In the genomic region with DNA sequence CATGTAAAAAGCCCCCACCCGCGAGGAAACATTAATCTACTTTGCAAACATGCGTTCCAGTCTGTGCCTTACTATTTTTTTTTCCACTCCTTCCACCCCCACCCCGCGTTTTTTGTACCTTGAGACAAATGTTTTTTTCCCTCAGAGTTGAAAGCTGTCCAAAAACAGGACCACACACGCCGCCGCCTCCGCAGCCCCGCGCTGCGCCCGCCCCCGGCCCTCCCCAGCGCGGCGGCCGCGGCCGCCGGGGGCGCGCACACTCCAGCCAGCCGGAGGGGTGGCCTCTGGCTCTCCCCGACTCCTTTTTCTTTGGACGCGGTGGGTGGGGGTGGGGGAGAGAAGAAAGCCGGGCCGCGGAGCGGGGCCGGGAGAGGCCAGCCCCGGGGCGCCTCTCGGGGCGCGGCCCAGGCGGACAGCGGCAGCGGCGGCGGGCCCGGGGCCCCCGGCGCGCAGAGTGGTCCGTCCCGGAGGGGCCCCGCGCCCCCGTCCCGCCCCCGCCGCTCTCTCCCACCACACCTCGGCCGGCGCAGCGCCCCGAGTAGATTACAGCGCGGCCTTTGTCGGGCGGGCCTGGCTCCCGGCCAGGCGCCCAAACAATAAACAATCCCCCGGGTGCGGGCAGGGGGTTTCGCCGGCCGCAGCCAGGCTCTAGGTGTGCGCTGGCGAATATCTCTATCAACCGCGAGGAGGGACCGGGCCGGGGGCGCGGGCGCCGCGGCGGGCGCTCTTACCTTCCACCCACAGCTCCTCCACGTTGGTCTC, we compare ENCODE assay signal across 8 cellular contexts. TPM values are rescaled to one million over a fixed set of nuclear protein-coding genes. Genes with fewer than 3 reads are reported as not detected.
DNase-seq lines count a peak whose midpoint lies in the region; ATAC-seq, FAIRE-seq and TF ChIP-seq lines count a peak whose summit lies in the region.

No MANE protein-coding gene starts in this region.

- peaks cover 0 to 3% of the 10 kb centered on the region in 2 donors for H3K36me3 Mint-ChIP-seq in stimulated activated naive B cell treated with anti-CD40 and anti-IgM and Interleukin-4, amounts not matched to agents 10 μg/mL and 1 μg/mL and 100 μg/mL, for 72 hours

- H3K4me1 ChIP-seq in HUES6 (ENCODE audit: control insufficient read depth, insufficient read depth, low read length), result peaks cover 15% of the 10 kb centered on the region
- no peaks in the 10 kb centered on the region for H3K4me1 ChIP-seq in colonic mucosa
- peaks cover 28% of the 10 kb centered on the region for H3K4me1 ChIP-seq in HepG2 (ENCODE audit: insufficient read depth, low read length)

- no TSS peak for BruUV-seq in HepG2 (replicated peaks; lab: Mats Ljungman, UMichigan)

- H3K27me3 ChIP-seq in HUES6 (ENCODE audit: control insufficient read depth, insufficient read depth, low read length) (no peaks in the 10 kb centered on the region), colonic mucosa (no peaks in the 10 kb centered on the region), HepG2 (ENCODE audit: control insufficient read depth in 1 of 2, insufficient read depth in 2 of 2, low read length in 2 of 2) (no peaks in the 10 kb centered on the region; a peak in 1 of 5 replicates)

- TF ChIP-seq RAD21 in HepG2 (CRISPR knock-in tag; IDR thresholded peaks at IDR 0.05), result peak; percentile 39; the same call in 1 of the 2 replicates

- H3K4me1 Mint-ChIP-seq in stimulated activated naive B cell treated with anti-CD40 and anti-IgM and Interleukin-4, amounts not matched to agents 10 μg/mL and 1 μg/mL and 100 μg/mL, for 72 hours, result peaks cover 16 to 44% of the 10 kb centered on the region in 2 donors

- POLR2A ChIA-PET in HepG2 (lab: Yijun Ruan, JAX), result interaction anchor here (1.2 to 1.4 kb wide), 2 partner anchors 80 to 369 kb away, joined by 3 to 5 read pairs; a partner anchor contains a TSS

- H3K9me3 ChIP-seq in HUES6 (ENCODE audit: control insufficient read depth, insufficient read depth, low read depth, low read length), result no peaks in the 10 kb centered on the region
- no peaks in the 10 kb centered on the region for H3K9me3 ChIP-seq in colonic mucosa
- H3K9me3 ChIP-seq in HepG2 (ENCODE audit: low read length), result no peaks in the 10 kb centered on the region

- peak overlapping the region; percentile 90; the same call in 1 of the 2 replicates for H3K27ac ChIP-seq in HUES6 (ENCODE audit: low read depth, low read length)
- peak overlapping the region; percentile 85 for H3K27ac ChIP-seq in colonic mucosa
- H3K27ac ChIP-seq in HepG2 (ENCODE audit: extremely low read length, insufficient read depth, low read length), result peak overlapping the region; percentile 93

- peak overlapping the region; percentile 67 for H3K27ac Mint-ChIP-seq in stimulated activated naive B cell treated with anti-CD40 and anti-IgM and Interleukin-4, amounts not matched to agents 10 μg/mL and 1 μg/mL and 100 μg/mL, for 72 hours

- H3K36me3 ChIP-seq in HUES6 (ENCODE audit: control insufficient read depth, insufficient read depth, low read length), result peaks cover 20% of the 10 kb centered on the region; the same call in 1 of the 2 replicates
- no peaks in the 10 kb centered on the region for H3K36me3 ChIP-seq in colonic mucosa
- peaks cover 0 to 1% of the 10 kb centered on the region in 2 experiments; a peak in 1 of 5 replicates for H3K36me3 ChIP-seq in HepG2 (replicated peaks in 1 of 2; ENCODE audit: control insufficient read depth in 1 of 2, insufficient read depth in 2 of 2, low read length in 2 of 2)

- H3K9ac ChIP-seq in HUES6 (ENCODE audit: low read length), result peak overlapping the region; percentile 91
- H3K9ac ChIP-seq in colonic mucosa (ENCODE audit: low read depth in 2 of 2, low read length in 2 of 2), result peak overlapping the region; percentile 84 to 94
- peak overlapping the region; percentile 85 for H3K9ac ChIP-seq in HepG2 (ENCODE audit: insufficient read depth, low read depth, low read length)

- 0 out of 4 replicates have a peak, but pooled peaks of 1 of the 2 experiments have one; percentile 5 for TF ChIP-seq EP300 in HepG2 (IDR thresholded peaks at IDR 0.05; ENCODE audit: low read depth in 2 of 2, low read length in 2 of 2)
- TF ChIP-seq EP300 in HepG2 (CRISPR knock-in tag; IDR thresholded peaks at IDR 0.05; ENCODE audit: borderline replicate concordance), result no peak

- no peak for FAIRE-seq in HepG2 (lab: Jason Lieb, UNC)

- in situ Hi-C loops in HepG2 (cut with HindIII; ENCODE audit: extremely low pct_ligation_motif_present, low pct_unique_long_range_greater_than_20kb), result no loop called here

- CTCF ChIA-PET in HepG2 (lab: Yijun Ruan, JAX; ENCODE audit: low intra/inter-chr PET ratio, low total read pairs), result no interaction called here

- no peak overlapping the region for H2AFZ ChIP-seq in HepG2 (ENCODE audit: low read length)

- peak; percentile 11 for ATAC-seq in HepG2
- ATAC-seq in stimulated activated naive B cell treated with anti-CD40 and anti-IgM and Interleukin-4, amounts not matched to agents 10 μg/mL and 1 μg/mL and 100 μg/mL, for 72 hours (replicated peaks), result peak in 1 of 2 donors; percentile 2

- DNase-seq in 8988T (peak; percentile 67), SW480 (ENCODE audit: low spot score) (peak; percentile 64), colonic mucosa (peak; percentile 47), HepG2 (ENCODE audit: low spot score) (peak; percentile 70), foreskin melanocyte (no peak)
- no peak for DNase-seq in stimulated activated naive B cell treated with anti-CD40 and anti-IgM and Interleukin-4, amounts not matched to agents 10 μg/mL and 1 μg/mL and 100 μg/mL, for 72 hours

- H3K4me3 ChIP-seq in GM12875 (ENCODE audit: low read depth, low read length) (peak overlapping the region; percentile 70), HUES6 (ENCODE audit: low read depth, low read length) (peak overlapping the region; percentile 97), colonic mucosa (peak overlapping the region; percentile 66), HepG2 (replicated peaks in 1 of 3; ENCODE audit: insufficient read depth in 1 of 3, low read depth in 2 of 3, low read length in 3 of 3) (peak overlapping the region; percentile 80 to 93 (median 82))

- WGBS in HepG2 (ENCODE audit: low lambda C conversion rate), result 2% methylated on average over 26 of the region's 84 CpGs

- peaks cover 0 to 3% of the 10 kb centered on the region in 2 donors for H3K9me3 Mint-ChIP-seq in stimulated activated naive B cell treated with anti-CD40 and anti-IgM and Interleukin-4, amounts not matched to agents 10 μg/mL and 1 μg/mL and 100 μg/mL, for 72 hours

- peaks cover 51 to 86% of the 10 kb centered on the region in 2 donors for H3K27me3 Mint-ChIP-seq in stimulated activated naive B cell treated with anti-CD40 and anti-IgM and Interleukin-4, amounts not matched to agents 10 μg/mL and 1 μg/mL and 100 μg/mL, for 72 hours

- TF ChIP-seq POLR2A in HepG2 (IDR thresholded peaks at IDR 0.05; ENCODE audit: insufficient read depth in 1 of 2, low read depth in 2 of 2, low read length in 2 of 2), result no peak

- peak overlapping the region; percentile 86 to 98 for H3K4me3 Mint-ChIP-seq in stimulated activated naive B cell treated with anti-CD40 and anti-IgM and Interleukin-4, amounts not matched to agents 10 μg/mL and 1 μg/mL and 100 μg/mL, for 72 hours

- TF ChIP-seq CTCF in GM12875 (IDR thresholded peaks at IDR 0.05; ENCODE audit: borderline replicate concordance, insufficient read depth, low read depth, low read length) (no peak), colonic mucosa (IDR thresholded peaks at IDR 0.05) (no peak), HepG2 (CRISPR knock-in tag; IDR thresholded peaks at IDR 0.05) (no peak)

- peak overlapping the region; percentile 95 for H3K4me2 ChIP-seq in HepG2 (ENCODE audit: low read depth, low read length)

- H4K20me1 ChIP-seq in HepG2 (ENCODE audit: insufficient read depth, low read length), result peaks cover 17% of the 10 kb centered on the region; the same call in 1 of the 2 replicates

- H3K79me2 ChIP-seq in HepG2 (ENCODE audit: insufficient read depth, low read length), result peaks cover 33% of the 10 kb centered on the region

- intact Hi-C loops in colonic mucosa (cut with DNase I), result loop anchor here (10.0 kb wide), 1 partner anchor 191 kb away; a partner anchor contains a TSS
- intact Hi-C loops in HepG2 (cut with micrococcal nuclease; ENCODE audit: unreplicated experiment), result loop anchor here (2.0 kb wide), 1 partner anchor 73 kb away; no protein-coding TSS in a partner anchor

TF ChIP-seq in HepG2, 621 proteins besides CTCF, POLR2A, EP300 and RAD21 (continues in another document):
- TF ChIP-seq HOXA3 (CRISPR knock-in tag; IDR thresholded peaks at IDR 0.05), result no peak
- TF ChIP-seq SALL2 (CRISPR knock-in tag; IDR thresholded peaks at IDR 0.05), result 0 out of 2 replicates have a peak, but pooled peaks have one; percentile 34

RNA-seq across cellular contexts. Expression of a gene that starts 10.9 kb away (rescaled TPM):
- total RNA-seq in colonic mucosa (10 to 100 TPM; 18.7 to 24.6 TPM), HepG2 (2016; rRNA removed; fragmentation: Illumina TruSeq; extraction: Trizol) (2.6 and 2.8 TPM in 2 replicates)
- total RNA-seq in HepG2 (2016; cell fraction: cytosol; rRNA removed; fragmentation: Illumina TruSeq; extraction: Trizol; ENCODE audit: low read depth), result 1.5 and 2.5 TPM in 2 replicates
- total RNA-seq in HepG2 (2016; cell fraction: insoluble cytoplasmic fraction; rRNA removed; fragmentation: Illumina TruSeq; extraction: Trizol), result 2.4 and 2.8 TPM in 2 replicates
- total RNA-seq in HepG2 (2016; cell fraction: membrane; rRNA removed; fragmentation: Illumina TruSeq; extraction: Trizol), result 2.2 TPM in 2 replicates
- 5.0 and 8.5 TPM in 2 replicates for total RNA-seq in HepG2 (2016; cell fraction: nucleus; rRNA removed; fragmentation: Illumina TruSeq; extraction: Trizol)
- polyA plus RNA-seq in HepG2 (2011; rRNA removed), result 2.9 and 3.9 TPM in 2 replicates
- polyA plus RNA-seq in HepG2 (2011; cell fraction: cytosol; rRNA removed), result 1.6 and 1.7 TPM in 2 replicates
- 10.6 TPM in 2 replicates for polyA plus RNA-seq in HepG2 (2011; cell fraction: nucleus; rRNA removed)
- polyA plus RNA-seq in HepG2 (2012), result 4.2 and 4.9 TPM in 2 replicates
- polyA plus RNA-seq in HepG2 (2016; cell fraction: cytosol; fragmentation: Illumina TruSeq; extraction: Trizol; ENCODE audit: low read depth), result 0.23 and 0.42 TPM in 2 replicates
- 1.0 and 3.0 TPM in 2 replicates for polyA plus RNA-seq in HepG2 (2016; cell fraction: insoluble cytoplasmic fraction; fragmentation: Illumina TruSeq; extraction: Trizol; ENCODE audit: low read depth)
- polyA plus RNA-seq in HepG2 (2016; cell fraction: membrane; fragmentation: Illumina TruSeq; extraction: Trizol; ENCODE audit: low read depth), result 0.34 and 0.76 TPM in 2 replicates
- 8.5 and 10.5 TPM in 2 replicates for polyA plus RNA-seq in HepG2 (2016; cell fraction: nucleus; fragmentation: Illumina TruSeq; extraction: Trizol; ENCODE audit: insufficient read depth, low read depth)
- polyA minus RNA-seq in HepG2 (2011; rRNA and poly(A)+ RNA removed; ENCODE audit: low replicate concordance), result 12.2 and 12.3 TPM in 2 replicates
- 5.9 and 10.5 TPM in 2 replicates for polyA minus RNA-seq in HepG2 (2011; cell fraction: cytosol; rRNA and poly(A)+ RNA removed)
- 13.8 and 22.4 TPM in 2 replicates for polyA minus RNA-seq in HepG2 (2011; cell fraction: nucleus; rRNA and poly(A)+ RNA removed)

Comparison
In these comparisons a context has a peak if more than half of its experiments do, and no peak if none do; other contexts are left out.
1. DNase-seq: peak in 8988T (single experiment), SW480 (single experiment), colonic mucosa (single experiment) and HepG2 (single experiment); none in stimulated activated naive B cell treated with anti-CD40 and anti-IgM and Interleukin-4, amounts not matched to agents 10 μg/mL and 1 μg/mL and 100 μg/mL, for 72 hours (single experiment) and foreskin melanocyte (single experiment).
2. Peak in every context shown above with its lines, with median percentiles within 50 percentile points of each other: H3K4me3 ChIP-seq, H3K27ac ChIP-seq and H3K9ac ChIP-seq.